Comparison of ENCODE assay signal across 11 cellular contexts in genomic region chr5:133319905-133320520, GRCh38.
DNase-seq lines count a peak whose midpoint lies in the region; ATAC-seq, FAIRE-seq and TF ChIP-seq lines count a peak whose summit lies in the region.
"Had no signal": no experiment of that assay in that cellular context is flagged by ENCODE, and none has a peak within 500 bp of the region (broad histone marks: within the 10 kb centered on the region; RNA-seq: fewer than 3 reads in every experiment).

No MANE protein-coding gene starts in this region.

- peaks cover 7% of the 10 kb centered on the region for H3K27me3 Mint-ChIP-seq in glutamatergic neuron (ENCODE audit: unreplicated experiment)
- H3K27me3 Mint-ChIP-seq: naive thymus-derived CD4-positive, alpha-beta T cell had no signal

- H3K36me3 ChIP-seq in bronchial epithelial cell (ENCODE audit: control insufficient read depth, insufficient read depth, low read length) (no peaks in the 10 kb centered on the region), liver (ENCODE audit: control insufficient read depth in 4 of 4, insufficient read depth in 3 of 4, low read depth in 1 of 4, low read length in 3 of 4) (no peaks in the 10 kb centered on the region)

- no peak for FAIRE-seq in bronchial epithelial cell (lab: Jason Lieb, UNC)

- 78% methylated on average over 5 of the region's 5 CpGs for WGBS in liver

- peak in 1 of 2 donors; percentile 34 for TF ChIP-seq RAD21 in liver (IDR thresholded peaks at IDR 0.05)

- H3K27ac ChIP-seq in liver (ENCODE audit: low read depth in 1 of 2, low read length in 2 of 2), result no peak overlapping the region

- ATAC-seq in GM18907 (IDR thresholded peaks at IDR 0.05; ENCODE audit: unreplicated experiment), result no peak

- H3K27ac Mint-ChIP-seq in glutamatergic neuron (ENCODE audit: unreplicated experiment), result no peak overlapping the region
- H3K27ac Mint-ChIP-seq: naive thymus-derived CD4-positive, alpha-beta T cell; T-helper 1 cell treated with Interleukin-12 subunit alpha and Interleukin-12 subunit beta and Interleukin-4 antibody, amounts not matched to agents 30 μg/mL and 1 μg/mL, for 36 hours had no signal

- no peaks in the 10 kb centered on the region for H3K36me3 Mint-ChIP-seq in glutamatergic neuron (ENCODE audit: unreplicated experiment)
- H3K36me3 Mint-ChIP-seq: naive thymus-derived CD4-positive, alpha-beta T cell had no signal

- H3K9me3 ChIP-seq in liver (ENCODE audit: control insufficient read depth in 4 of 4, low read length in 3 of 4), result no peaks in the 10 kb centered on the region

- H3K9ac ChIP-seq in liver (ENCODE audit: low read depth in 1 of 2, low read length in 2 of 2), result no peak overlapping the region

- peaks cover 9% of the 10 kb centered on the region for H3K4me1 Mint-ChIP-seq in glutamatergic neuron (ENCODE audit: low read depth, unreplicated experiment)

- H3K27me3 ChIP-seq in bronchial epithelial cell (ENCODE audit: control insufficient read depth, insufficient read depth, low read length) (no peaks in the 10 kb centered on the region), liver (ENCODE audit: control insufficient read depth in 4 of 4, insufficient read depth in 4 of 4, low read length in 3 of 4) (no peaks in the 10 kb centered on the region)

- DNase-seq in ELR (ENCODE audit: low read depth), result peak; percentile 6
- peak; percentile 11 for DNase-seq in HT-29 (ENCODE audit: low spot score)
- peak; percentile 35 for DNase-seq in bronchial epithelial cell (ENCODE audit: low read depth)
- no peak for DNase-seq in NK-92 (lab: John Stamatoyannopoulos, UW; ENCODE audit: unreplicated experiment)
- DNase-seq in activated CD8-positive, alpha-beta memory T cell treated with anti-CD3 and anti-CD28 coated beads for 24 hours, result no peak
- DNase-seq in glutamatergic neuron, result no peak
- DNase-seq: activated CD4-positive, alpha-beta T cell treated with anti-CD3 and anti-CD28 coated beads, Interleukin-2, amount 50 U/mL, for 4 hours; naive thymus-derived CD4-positive, alpha-beta T cell had no signal

- H3K4me1 ChIP-seq in liver (ENCODE audit: control insufficient read depth in 4 of 4, insufficient read depth in 4 of 4, low read length in 3 of 4), result peaks cover 5 to 14% (median 12%) of the 10 kb centered on the region in 4 donors

- H3K9me3 Mint-ChIP-seq in glutamatergic neuron (ENCODE audit: unreplicated experiment), result peaks cover 2% of the 10 kb centered on the region
- H3K9me3 Mint-ChIP-seq: naive thymus-derived CD4-positive, alpha-beta T cell; T-helper 1 cell treated with Interleukin-12 subunit alpha and Interleukin-12 subunit beta and Interleukin-4 antibody, amounts not matched to agents 30 μg/mL and 1 μg/mL, for 36 hours had no signal

- no peak for TF ChIP-seq CTCF in bronchial epithelial cell (IDR thresholded peaks at IDR 0.05; ENCODE audit: insufficient read depth, low read length, severe bottlenecking)
- TF ChIP-seq CTCF in liver (IDR thresholded peaks at IDR 0.05; ENCODE audit: low read depth, low read length, missing input control), result peak; percentile 8
- TF ChIP-seq CTCF in glutamatergic neuron (IDR thresholded peaks at IDR 0.05; ENCODE audit: partially characterized antibody, unreplicated experiment), result no peak

- no peak overlapping the region for H3K4me3 ChIP-seq in bronchial epithelial cell (ENCODE audit: low read depth, low read length)
- no peak overlapping the region for H3K4me3 ChIP-seq in liver (ENCODE audit: low read depth in 1 of 3, low read length in 3 of 3)

- no peak overlapping the region for H3K4me3 Mint-ChIP-seq in glutamatergic neuron (ENCODE audit: unreplicated experiment)
- H3K4me3 Mint-ChIP-seq: naive thymus-derived CD4-positive, alpha-beta T cell; T-helper 1 cell treated with Interleukin-12 subunit alpha and Interleukin-12 subunit beta and Interleukin-4 antibody, amounts not matched to agents 30 μg/mL and 1 μg/mL, for 36 hours had no signal

TF ChIP-seq in liver, 16 proteins besides CTCF, POLR2A, EP300 and RAD21:
- TF ChIP-seq HNF4G (IDR thresholded peaks at IDR 0.05), result no peak
- no peak for TF ChIP-seq HNF4A (conservative IDR thresholded peaks at IDR 0.05)
- TF ChIP-seq, protein P1, sequence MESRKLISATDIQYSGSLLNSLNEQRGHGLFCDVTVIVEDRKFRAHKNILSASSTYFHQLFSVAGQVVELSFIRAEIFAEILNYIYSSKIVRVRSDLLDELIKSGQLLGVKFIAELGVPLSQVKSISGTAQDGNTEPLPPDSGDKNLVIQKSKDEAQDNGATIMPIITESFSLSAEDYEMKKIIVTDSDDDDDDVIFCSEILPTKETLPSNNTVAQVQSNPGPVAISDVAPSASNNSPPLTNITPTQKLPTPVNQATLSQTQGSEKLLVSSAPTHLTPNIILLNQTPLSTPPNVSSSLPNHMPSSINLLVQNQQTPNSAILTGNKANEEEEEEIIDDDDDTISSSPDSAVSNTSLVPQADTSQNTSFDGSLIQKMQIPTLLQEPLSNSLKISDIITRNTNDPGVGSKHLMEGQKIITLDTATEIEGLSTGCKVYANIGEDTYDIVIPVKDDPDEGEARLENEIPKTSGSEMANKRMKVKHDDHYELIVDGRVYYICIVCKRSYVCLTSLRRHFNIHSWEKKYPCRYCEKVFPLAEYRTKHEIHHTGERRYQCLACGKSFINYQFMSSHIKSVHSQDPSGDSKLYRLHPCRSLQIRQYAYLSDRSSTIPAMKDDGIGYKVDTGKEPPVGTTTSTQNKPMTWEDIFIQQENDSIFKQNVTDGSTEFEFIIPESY (IDR thresholded peaks at IDR 0.05), result no peak
- no peak for TF ChIP-seq SP1 (IDR thresholded peaks at IDR 0.05)
- TF ChIP-seq, protein P2, sequence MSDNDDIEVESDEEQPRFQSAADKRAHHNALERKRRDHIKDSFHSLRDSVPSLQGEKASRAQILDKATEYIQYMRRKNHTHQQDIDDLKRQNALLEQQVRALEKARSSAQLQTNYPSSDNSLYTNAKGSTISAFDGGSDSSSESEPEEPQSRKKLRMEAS (IDR thresholded peaks at IDR 0.05), result no peak
- no peak for TF ChIP-seq TAF1 (conservative IDR thresholded peaks at IDR 0.05)
- TF ChIP-seq FOXA1 (IDR thresholded peaks at IDR 0.05), result no peak
- TF ChIP-seq EGR1 (IDR thresholded peaks at IDR 0.05; ENCODE audit: low read depth in 2 of 2), result no peak
- TF ChIP-seq YY1 (IDR thresholded peaks at IDR 0.05), result no peak
- no peak for TF ChIP-seq RXRA (IDR thresholded peaks at IDR 0.05)
- no peak for TF ChIP-seq ATF3 (IDR thresholded peaks at IDR 0.05)
TF ChIP-seq in liver: peak in this region for 0.

Comparison
In these comparisons a context has a peak if more than half of its experiments do, and no peak if none do; other contexts are left out.
1. DNase-seq: peak in ELR (single experiment), HT-29 (single experiment) and bronchial epithelial cell (single experiment); none in NK-92 (single experiment), activated CD8-positive, alpha-beta memory T cell treated with anti-CD3 and anti-CD28 coated beads for 24 hours (single experiment) and glutamatergic neuron (single experiment).